In genomic region chr14:88790501-88791251, GRCh38 we compare ENCODE assay signal across 13 cellular contexts. TPM values are rescaled to one million over a fixed set of nuclear protein-coding genes. Genes with fewer than 3 reads are reported as not detected.
DNase-seq lines count a peak whose midpoint lies in the region; ATAC-seq and TF ChIP-seq lines count a peak whose summit lies in the region.
"Had no signal": no experiment of that assay in that cellular context is flagged by ENCODE, and none has a peak within 500 bp of the region (broad histone marks: within the 10 kb centered on the region; RNA-seq: fewer than 3 reads in every experiment).

No MANE protein-coding gene starts in this region.

- no peak overlapping the region for H3K27ac Mint-ChIP-seq in activated B cell treated with CpG ODN at 0.5 μM for 24 hours
- H3K27ac Mint-ChIP-seq in naive thymus-derived CD4-positive, alpha-beta T cell = peak overlapping the region in 4 of 9 donors; percentile 51 to 81 (median 58)

- ATAC-seq in activated B cell treated with CpG ODN at 0.5 μM for 24 hours (ENCODE audit: low read depth) (no peak), HG03196 (IDR thresholded peaks at IDR 0.05; ENCODE audit: unreplicated experiment) (no peak), HG02885 (IDR thresholded peaks at IDR 0.05; ENCODE audit: poor library complexity, unreplicated experiment) (no peak)
- no peak for ATAC-seq in naive thymus-derived CD4-positive, alpha-beta T cell

- H3K4me3 Mint-ChIP-seq in activated B cell treated with CpG ODN at 0.5 μM for 24 hours = peak overlapping the region; percentile 89
- peak overlapping the region; percentile 53 to 93 (median 91) for H3K4me3 Mint-ChIP-seq in naive thymus-derived CD4-positive, alpha-beta T cell

- H3K36me3 Mint-ChIP-seq in activated B cell treated with CpG ODN at 0.5 μM for 24 hours (ENCODE audit: low read depth) = peaks cover 2% of the 10 kb centered on the region
- peaks cover 2 to 6% (median 4%) of the 10 kb centered on the region in 5 donors for H3K36me3 Mint-ChIP-seq in naive thymus-derived CD4-positive, alpha-beta T cell

- peak overlapping the region; percentile 86 for H3K4me3 ChIP-seq in DOHH2 (ENCODE audit: low read length)
- no peak overlapping the region for H3K4me3 ChIP-seq in naive thymus-derived CD4-positive, alpha-beta T cell (ENCODE audit: low read length)

- POLR2A ChIA-PET in activated B cell treated with CpG ODN at 0.5 μM for 24 hours (lab: Charles Lee) = no interaction called here
- POLR2A ChIA-PET in naive thymus-derived CD4-positive, alpha-beta T cell (lab: Charles Lee) = interaction anchor here (2.7 kb wide), 1 partner anchor 34 kb away, joined by 30 read pairs; the partner anchor contains the start of gene TTC8

- H3F3A ChIP-seq in DOHH2 (ENCODE audit: control insufficient read depth, insufficient read depth) = peaks cover 13% of the 10 kb centered on the region; the same call in 1 of the 2 replicates

- no peak overlapping the region for H3K27ac ChIP-seq in DOHH2 (ENCODE audit: low read depth, low read length)
- no peak overlapping the region for H3K27ac ChIP-seq in naive thymus-derived CD4-positive, alpha-beta T cell (ENCODE audit: low read depth, low read length)
- H3K27ac ChIP-seq: coronary artery, thoracic aorta had no signal

- H3K27me3 Mint-ChIP-seq in activated B cell treated with CpG ODN at 0.5 μM for 24 hours = no peaks in the 10 kb centered on the region
- peaks cover 0 to 36% (median 5%) of the 10 kb centered on the region in 5 donors for H3K27me3 Mint-ChIP-seq in naive thymus-derived CD4-positive, alpha-beta T cell

- CTCF ChIA-PET in activated B cell treated with CpG ODN at 0.5 μM for 24 hours (lab: Charles Lee) = interaction anchor here (1.0 to 1.7 kb wide), 2 partner anchors 123 kb away, joined by 4 to 5 read pairs; no protein-coding TSS in a partner anchor
- CTCF ChIA-PET in naive thymus-derived CD4-positive, alpha-beta T cell (lab: Charles Lee) = interaction anchor here (1.7 kb wide), 1 partner anchor 34 kb away, joined by 4 read pairs; the partner anchor contains the start of gene TTC8

- no peaks in the 10 kb centered on the region for H4K20me1 ChIP-seq in DOHH2 (ENCODE audit: control insufficient read depth, insufficient read depth, low read depth, low read length)

- intact Hi-C loops in activated B cell treated with CpG ODN at 0.5 μM for 24 hours (cut with micrococcal nuclease) = loop anchor here (5.0 to 10.0 kb wide), 5 partner anchors 226 to 1544 kb away; partner anchors contain the start of genes GALC, NRDE2, PSMC1 and ZC3H14
- intact Hi-C loops in naive thymus-derived CD4-positive, alpha-beta T cell (cut with micrococcal nuclease) = loop anchor here (5.0 to 10.0 kb wide), 5 partner anchors 627 to 1592 kb away; partner anchors contain the start of genes FOXN3 (in 1 of the 2), GPR65 (in 1 of the 2) and PSMC1 (in 1 of the 2)

- H3K4me1 ChIP-seq in DOHH2 (ENCODE audit: control insufficient read depth, low read length) = peaks cover 28% of the 10 kb centered on the region
- peaks cover 7 to 10% of the 10 kb centered on the region in 2 donors for H3K4me1 ChIP-seq in naive thymus-derived CD4-positive, alpha-beta T cell (ENCODE audit: control insufficient read depth in 2 of 2, insufficient read depth in 2 of 2, low read length in 2 of 2)

- H3K4me1 Mint-ChIP-seq in activated B cell treated with CpG ODN at 0.5 μM for 24 hours = peaks cover 29% of the 10 kb centered on the region
- H3K4me1 Mint-ChIP-seq in naive thymus-derived CD4-positive, alpha-beta T cell = peaks cover 9 to 29% (median 19%) of the 10 kb centered on the region in 7 donors

- H3K27me3 ChIP-seq in DOHH2 (ENCODE audit: control insufficient read depth, low read length) = peaks cover 11% of the 10 kb centered on the region
- no peaks in the 10 kb centered on the region for H3K27me3 ChIP-seq in naive thymus-derived CD4-positive, alpha-beta T cell (ENCODE audit: control insufficient read depth in 2 of 2, insufficient read depth in 2 of 2, low read length in 2 of 2)

- H3K9me3 ChIP-seq in DOHH2 (ENCODE audit: control insufficient read depth, insufficient read depth, low read length) = peaks cover under 1% of the 10 kb centered on the region; the same call in 1 of the 2 replicates
- H3K9me3 ChIP-seq in naive thymus-derived CD4-positive, alpha-beta T cell (ENCODE audit: control insufficient read depth in 2 of 3, low read length in 3 of 3) = no peaks in the 10 kb centered on the region
- H3K9me3 ChIP-seq: thoracic aorta had no signal

- TF ChIP-seq CTCF in DOHH2 (IDR thresholded peaks at IDR 0.05; ENCODE audit: low read depth, low read length, poor library complexity, severe bottlenecking) = no peak
- TF ChIP-seq CTCF in activated B cell treated with CpG ODN at 0.5 μM for 24 hours (IDR thresholded peaks at IDR 0.05) = no peak

- no peaks in the 10 kb centered on the region for H3K36me3 ChIP-seq in DOHH2 (ENCODE audit: control insufficient read depth, low read length)
- H3K36me3 ChIP-seq in naive thymus-derived CD4-positive, alpha-beta T cell (ENCODE audit: control insufficient read depth in 2 of 3, insufficient read depth in 3 of 3, low read length in 3 of 3) = no peaks in the 10 kb centered on the region
- H3K36me3 ChIP-seq: thoracic aorta had no signal

- peaks cover 8% of the 10 kb centered on the region; the same call in 1 of the 2 replicates for H3K79me2 ChIP-seq in DOHH2 (ENCODE audit: control insufficient read depth, low read length)

- H3K9me2 ChIP-seq in DOHH2 (replicated peaks; ENCODE audit: control insufficient read depth, low read length) = no peaks in the 10 kb centered on the region

- peaks cover 5% of the 10 kb centered on the region for H3K9me3 Mint-ChIP-seq in activated B cell treated with CpG ODN at 0.5 μM for 24 hours
- H3K9me3 Mint-ChIP-seq in naive thymus-derived CD4-positive, alpha-beta T cell = peaks cover 0 to 4% (median 0%) of the 10 kb centered on the region in 11 donors

- peak; percentile 58 for DNase-seq in DMS79 treated with DMSO at 0.1 percent for 48 hours (lab: John Stamatoyannopoulos, UW)
- no peak for DNase-seq in DMS79 (lab: John Stamatoyannopoulos, UW)
- DNase-seq in activated B cell treated with CpG ODN at 0.5 μM for 24 hours = no peak
- DNase-seq in naive thymus-derived CD4-positive, alpha-beta T cell = no peak
- DNase-seq in NCI-H1092 (lab: John Stamatoyannopoulos, UW) = no peak
- DNase-seq: 8988T; activated CD4-positive, CD25-positive, alpha-beta regulatory T cell treated with anti-CD3 and anti-CD28 coated beads, Interleukin-2, amount 50 U/mL, for 72 hours; islet precursor cell had no signal

- peak overlapping the region; percentile 88 for H3K4me2 ChIP-seq in DOHH2 (ENCODE audit: low read length)

RNA-seq across cellular contexts. Expression of gene EML5, which starts 2.1 kb away (rescaled TPM):
- 3.8 and 5.0 TPM in 2 replicates for total RNA-seq in activated B cell treated with CpG ODN at 0.5 μM for 24 hours
- 1 to 10 TPM; 1.3 to 6.4 (median 5.4) TPM for total RNA-seq in naive thymus-derived CD4-positive, alpha-beta T cell
- 1 to 10 TPM in 1 of 2 donors, under 1 TPM in 1; 0.40 to 1.8 TPM for polyA plus RNA-seq in naive thymus-derived CD4-positive, alpha-beta T cell

RNA-seq across cellular contexts. Expression of gene TTC8, which starts 33.8 kb away (rescaled TPM):
- 4.8 and 6.0 TPM in 2 replicates for total RNA-seq in activated B cell treated with CpG ODN at 0.5 μM for 24 hours
- 1 to 10 TPM; 1.8 to 3.4 (median 2.1) TPM for total RNA-seq in naive thymus-derived CD4-positive, alpha-beta T cell
- 1 to 10 TPM; 1.3 to 2.2 TPM for polyA plus RNA-seq in naive thymus-derived CD4-positive, alpha-beta T cell
